Comparison of ENCODE assay signal across 8 cellular contexts in genomic region chr1:181479137-181479745, GRCh38. TPM values are rescaled to one million over a fixed set of nuclear protein-coding genes. Genes with fewer than 3 reads are reported as not detected.
DNase-seq lines count a peak whose midpoint lies in the region; ATAC-seq lines count a peak whose summit lies in the region.

No MANE protein-coding gene starts in this region.

- no peaks in the 10 kb centered on the region for H3K36me3 Mint-ChIP-seq in activated CD8-positive, alpha-beta T cell treated with anti-CD3 and anti-CD28 coated beads, Interleukin-2, amount 10 ng/mL, durations not matched to agents 7 days and 5 days (ENCODE audit: low read depth)

- H3K9me3 Mint-ChIP-seq in activated CD8-positive, alpha-beta T cell treated with anti-CD3 and anti-CD28 coated beads, Interleukin-2, amount 10 ng/mL, durations not matched to agents 7 days and 5 days (ENCODE audit: insufficient read depth): no peaks in the 10 kb centered on the region

- POLR2A ChIA-PET in activated CD8-positive, alpha-beta T cell treated with anti-CD3 and anti-CD28 coated beads, Interleukin-2, amount 10 ng/mL, durations not matched to agents 7 days and 5 days (lab: Charles Lee): no interaction called here

- peaks cover 9% of the 10 kb centered on the region for H3K4me1 Mint-ChIP-seq in activated CD8-positive, alpha-beta T cell treated with anti-CD3 and anti-CD28 coated beads, Interleukin-2, amount 10 ng/mL, durations not matched to agents 7 days and 5 days (ENCODE audit: low read depth)

- no peaks in the 10 kb centered on the region for H3K9me3 ChIP-seq in effector memory CD4-positive, alpha-beta T cell (ENCODE audit: control insufficient read depth, low read length)

- DNase-seq in COR-L47 (lab: John Stamatoyannopoulos, UW) (peak; percentile 76), NCI-H345 treated with DMSO at 0.1 percent for 48 hours (lab: John Stamatoyannopoulos, UW; ENCODE audit: unreplicated experiment) (peak; percentile 57), glomerular visceral epithelial cell (ENCODE audit: extremely low spot score) (peak; percentile 23), pons (ENCODE audit: low spot score) (peak; percentile 79)
- DNase-seq in activated CD8-positive, alpha-beta T cell treated with anti-CD3 and anti-CD28 coated beads, Interleukin-2, amount 10 ng/mL, durations not matched to agents 7 days and 5 days: peak; percentile 42
- DNase-seq in effector memory CD4-positive, alpha-beta T cell: no peak

- no peaks in the 10 kb centered on the region for H3K36me3 ChIP-seq in effector memory CD4-positive, alpha-beta T cell (ENCODE audit: control insufficient read depth, insufficient read depth, low read length)

- ATAC-seq in GM18907 (IDR thresholded peaks at IDR 0.05; ENCODE audit: unreplicated experiment) (peak; percentile 54), HG03342 (IDR thresholded peaks at IDR 0.05; ENCODE audit: unreplicated experiment) (peak; percentile 41)
- peak; percentile 66 for ATAC-seq in activated CD8-positive, alpha-beta T cell treated with anti-CD3 and anti-CD28 coated beads, Interleukin-2, amount 10 ng/mL, durations not matched to agents 7 days and 5 days

- H3K27ac Mint-ChIP-seq in activated CD8-positive, alpha-beta T cell treated with anti-CD3 and anti-CD28 coated beads, Interleukin-2, amount 10 ng/mL, durations not matched to agents 7 days and 5 days: no peak overlapping the region

- no peak overlapping the region for H3K4me3 Mint-ChIP-seq in activated CD8-positive, alpha-beta T cell treated with anti-CD3 and anti-CD28 coated beads, Interleukin-2, amount 10 ng/mL, durations not matched to agents 7 days and 5 days

- no peak overlapping the region for H3K4me3 ChIP-seq in effector memory CD4-positive, alpha-beta T cell (ENCODE audit: insufficient read depth, low read depth, low read length, poor library complexity, severe bottlenecking)

- CTCF ChIA-PET in activated CD8-positive, alpha-beta T cell treated with anti-CD3 and anti-CD28 coated beads, Interleukin-2, amount 10 ng/mL, durations not matched to agents 7 days and 5 days (lab: Charles Lee): interaction anchor here (0.6 to 4.7 kb wide), 17 partner anchors 10 to 607 kb away, joined by 3 to 50 read pairs (median 3); no protein-coding TSS in a partner anchor

- peaks cover 48% of the 10 kb centered on the region for H3K27me3 Mint-ChIP-seq in activated CD8-positive, alpha-beta T cell treated with anti-CD3 and anti-CD28 coated beads, Interleukin-2, amount 10 ng/mL, durations not matched to agents 7 days and 5 days (ENCODE audit: low read depth)

- H3K27me3 ChIP-seq in effector memory CD4-positive, alpha-beta T cell (replicated peaks; ENCODE audit: control insufficient read depth, insufficient read depth, low read length, poor library complexity, severe bottlenecking): peaks cover 10% of the 10 kb centered on the region

- H3K27ac ChIP-seq in effector memory CD4-positive, alpha-beta T cell (ENCODE audit: insufficient read depth, low read length, poor library complexity, severe bottlenecking): no peak overlapping the region

- H3K4me1 ChIP-seq in effector memory CD4-positive, alpha-beta T cell (ENCODE audit: control insufficient read depth, insufficient read depth, low read length, poor library complexity, severe bottlenecking): no peaks in the 10 kb centered on the region

RNA-seq across cellular contexts. Expression of gene CACNA1E, which starts 4.1 kb away (rescaled TPM):
- under 1 TPM in 1 of 2 experiments, not detected in 1; 0.08 TPM for total RNA-seq in activated CD8-positive, alpha-beta T cell treated with anti-CD3 and anti-CD28 coated beads, Interleukin-2, amount 10 ng/mL, durations not matched to agents 7 days and 5 days

Comparison
In these comparisons a context has a peak if more than half of its experiments do, and no peak if none do; other contexts are left out.
1. DNase-seq: peak in COR-L47 (single experiment), NCI-H345 treated with DMSO at 0.1 percent for 48 hours (single experiment), activated CD8-positive, alpha-beta T cell treated with anti-CD3 and anti-CD28 coated beads, Interleukin-2, amount 10 ng/mL, durations not matched to agents 7 days and 5 days (single experiment), glomerular visceral epithelial cell (single experiment) and pons (single experiment); none in effector memory CD4-positive, alpha-beta T cell (0 of 3).
2. Peak in every context shown above with its lines, with median percentiles within 50 percentile points of each other: ATAC-seq.